ENCODE assay signal across 14 cellular contexts in genomic region chr16:56732366-56732765, GRCh38. TPM values are rescaled to one million over a fixed set of nuclear protein-coding genes. Genes with fewer than 3 reads are reported as not detected.
A peak's percentile ranks its signal among the peaks of the same experiment; 100 is the strongest.
DNase-seq lines count a peak whose midpoint lies in the region; ATAC-seq and TF ChIP-seq lines count a peak whose summit lies in the region.
"Had no signal": no experiment of that assay in that cellular context is flagged by ENCODE, and none has a peak within 500 bp of the region (broad histone marks: within the 10 kb centered on the region; RNA-seq: fewer than 3 reads in every experiment).

No MANE protein-coding gene starts in this region.

- H3K9me3 Mint-ChIP-seq in activated CD4-positive, alpha-beta T cell treated with anti-CD3 and anti-CD28 coated beads for 36 hours (ENCODE audit: low read depth): no peaks in the 10 kb centered on the region
- H3K9me3 Mint-ChIP-seq in activated B cell treated with CpG ODN at 0.5 μM for 24 hours (no peaks in the 10 kb centered on the region), osteocyte (ENCODE audit: unreplicated experiment) (no peaks in the 10 kb centered on the region)
- H3K9me3 Mint-ChIP-seq: activated CD4-positive, alpha-beta T cell treated with anti-CD3 and anti-CD28 coated beads, Interleukin-2, amount 10 ng/mL, durations not matched to agents 7 days and 5 days had no signal

- CTCF ChIA-PET in activated CD4-positive, alpha-beta T cell treated with anti-CD3 and anti-CD28 coated beads for 36 hours (lab: Charles Lee): no interaction called here
- CTCF ChIA-PET in activated B cell treated with CpG ODN at 0.5 μM for 24 hours (lab: Charles Lee): no interaction called here

- H3K4me1 Mint-ChIP-seq in activated CD4-positive, alpha-beta T cell treated with anti-CD3 and anti-CD28 coated beads for 36 hours: peaks cover 19% of the 10 kb centered on the region
- H3K4me1 Mint-ChIP-seq in activated B cell treated with CpG ODN at 0.5 μM for 24 hours: peaks cover 27% of the 10 kb centered on the region
- H3K4me1 Mint-ChIP-seq in osteocyte (ENCODE audit: unreplicated experiment): peaks cover 24% of the 10 kb centered on the region

- intact Hi-C loops in activated CD4-positive, alpha-beta T cell treated with anti-CD3 and anti-CD28 coated beads for 36 hours (cut with DNase I, micrococcal nuclease): loop anchor here (5.0 kb wide), 2 partner anchors 200 to 215 kb away; partner anchors contain the start of gene HERPUD1 (in 2 of the 2)
- intact Hi-C loops in activated B cell treated with CpG ODN at 0.5 μM for 24 hours (cut with micrococcal nuclease): loop anchor here (5.0 kb wide), 1 partner anchor 515 kb away; the partner anchor contains the start of gene ARL2BP

- POLR2A ChIA-PET in activated CD4-positive, alpha-beta T cell treated with anti-CD3 and anti-CD28 coated beads for 36 hours (lab: Charles Lee): no interaction called here
- POLR2A ChIA-PET in activated B cell treated with CpG ODN at 0.5 μM for 24 hours (lab: Charles Lee): interaction anchor here (1.0 kb wide), 1 partner anchor 281 kb away, joined by 3 read pairs; the partner anchor contains the start of gene NUDT21

- peaks cover 7% of the 10 kb centered on the region for H3K36me3 Mint-ChIP-seq in activated CD4-positive, alpha-beta T cell treated with anti-CD3 and anti-CD28 coated beads for 36 hours (ENCODE audit: low read depth)
- H3K36me3 Mint-ChIP-seq in activated B cell treated with CpG ODN at 0.5 μM for 24 hours (ENCODE audit: low read depth) (peaks cover 10% of the 10 kb centered on the region), osteocyte (ENCODE audit: unreplicated experiment) (no peaks in the 10 kb centered on the region)

- peak; percentile 22 for DNase-seq in activated CD4-positive, alpha-beta T cell treated with anti-CD3 and anti-CD28 coated beads for 36 hours
- DNase-seq in activated CD4-positive, alpha-beta T cell treated with anti-CD3 and anti-CD28 coated beads for 1 hour: no peak
- DNase-seq in activated B cell treated with CpG ODN at 0.5 μM for 24 hours (no peak), hippocampal formation (lab: John Stamatoyannopoulos, UW) (no peak), osteocyte (ENCODE audit: extremely low spot score, unreplicated experiment) (no peak), AG20443 (ENCODE audit: low spot score) (no peak)
- DNase-seq: activated CD4-positive, alpha-beta T cell treated with anti-CD3 and anti-CD28 coated beads, Interleukin-2, amount 10 ng/mL, durations not matched to agents 7 days and 5 days; COR-L47; HCEC 1CT; head of caudate nucleus; NCI-H1694 treated with DMSO at 0.1 percent for 48 hours; thyroid gland had no signal

- TF ChIP-seq CTCF in activated B cell treated with CpG ODN at 0.5 μM for 24 hours (IDR thresholded peaks at IDR 0.05): no peak
- TF ChIP-seq CTCF in osteocyte (IDR thresholded peaks at IDR 0.05): no peak

- no peak overlapping the region for H3K4me3 Mint-ChIP-seq in activated CD4-positive, alpha-beta T cell treated with anti-CD3 and anti-CD28 coated beads for 36 hours
- H3K4me3 Mint-ChIP-seq in activated B cell treated with CpG ODN at 0.5 μM for 24 hours: no peak overlapping the region
- H3K4me3 Mint-ChIP-seq in osteocyte (ENCODE audit: unreplicated experiment): no peak overlapping the region
- H3K4me3 Mint-ChIP-seq: activated CD4-positive, alpha-beta T cell treated with anti-CD3 and anti-CD28 coated beads, Interleukin-2, amount 10 ng/mL, durations not matched to agents 7 days and 5 days had no signal

- ATAC-seq in activated CD4-positive, alpha-beta T cell treated with anti-CD3 and anti-CD28 coated beads for 36 hours: peak; percentile 11
- peak; percentile 39 for ATAC-seq in GM21526 (IDR thresholded peaks at IDR 0.05; ENCODE audit: low FRiP score, unreplicated experiment)
- peak; percentile 43 for ATAC-seq in HG03066 (IDR thresholded peaks at IDR 0.05; ENCODE audit: low read depth, unreplicated experiment)
- ATAC-seq in activated B cell treated with CpG ODN at 0.5 μM for 24 hours (ENCODE audit: low read depth): peak; percentile 14

- no peaks in the 10 kb centered on the region for H3K27me3 Mint-ChIP-seq in activated CD4-positive, alpha-beta T cell treated with anti-CD3 and anti-CD28 coated beads for 36 hours
- H3K27me3 Mint-ChIP-seq in activated B cell treated with CpG ODN at 0.5 μM for 24 hours (no peaks in the 10 kb centered on the region), osteocyte (ENCODE audit: unreplicated experiment) (no peaks in the 10 kb centered on the region)
- H3K27me3 Mint-ChIP-seq: activated CD4-positive, alpha-beta T cell treated with anti-CD3 and anti-CD28 coated beads, Interleukin-2, amount 10 ng/mL, durations not matched to agents 7 days and 5 days had no signal

- no peak overlapping the region for H3K27ac Mint-ChIP-seq in activated CD4-positive, alpha-beta T cell treated with anti-CD3 and anti-CD28 coated beads for 36 hours
- H3K27ac Mint-ChIP-seq in activated B cell treated with CpG ODN at 0.5 μM for 24 hours (no peak overlapping the region), osteocyte (ENCODE audit: unreplicated experiment) (no peak overlapping the region)
- H3K27ac Mint-ChIP-seq: activated CD4-positive, alpha-beta T cell treated with anti-CD3 and anti-CD28 coated beads, Interleukin-2, amount 10 ng/mL, durations not matched to agents 7 days and 5 days had no signal

RNA-seq across cellular contexts. Expression of gene NUP93, which starts 2.4 kb away (rescaled TPM):
- total RNA-seq in activated CD4-positive, alpha-beta T cell treated with anti-CD3 and anti-CD28 coated beads for 36 hours: 100 to 1,000 TPM; 131 to 154 TPM
- total RNA-seq in activated B cell treated with CpG ODN at 0.5 μM for 24 hours (104 and 111 TPM in 2 replicates), osteocyte (81.7 and 85.1 TPM in 2 replicates)

RNA-seq across cellular contexts. Expression of gene MT1X, which starts 50.1 kb away (rescaled TPM):
- 10 to 100 TPM; 46.8 to 59.3 TPM for total RNA-seq in activated CD4-positive, alpha-beta T cell treated with anti-CD3 and anti-CD28 coated beads for 36 hours
- 36.3 and 48.9 TPM in 2 replicates for total RNA-seq in activated B cell treated with CpG ODN at 0.5 μM for 24 hours
- total RNA-seq in osteocyte: 63.8 and 67.5 TPM in 2 replicates
